ENCODE assay signal across 30 cellular contexts in the genomic region with DNA sequence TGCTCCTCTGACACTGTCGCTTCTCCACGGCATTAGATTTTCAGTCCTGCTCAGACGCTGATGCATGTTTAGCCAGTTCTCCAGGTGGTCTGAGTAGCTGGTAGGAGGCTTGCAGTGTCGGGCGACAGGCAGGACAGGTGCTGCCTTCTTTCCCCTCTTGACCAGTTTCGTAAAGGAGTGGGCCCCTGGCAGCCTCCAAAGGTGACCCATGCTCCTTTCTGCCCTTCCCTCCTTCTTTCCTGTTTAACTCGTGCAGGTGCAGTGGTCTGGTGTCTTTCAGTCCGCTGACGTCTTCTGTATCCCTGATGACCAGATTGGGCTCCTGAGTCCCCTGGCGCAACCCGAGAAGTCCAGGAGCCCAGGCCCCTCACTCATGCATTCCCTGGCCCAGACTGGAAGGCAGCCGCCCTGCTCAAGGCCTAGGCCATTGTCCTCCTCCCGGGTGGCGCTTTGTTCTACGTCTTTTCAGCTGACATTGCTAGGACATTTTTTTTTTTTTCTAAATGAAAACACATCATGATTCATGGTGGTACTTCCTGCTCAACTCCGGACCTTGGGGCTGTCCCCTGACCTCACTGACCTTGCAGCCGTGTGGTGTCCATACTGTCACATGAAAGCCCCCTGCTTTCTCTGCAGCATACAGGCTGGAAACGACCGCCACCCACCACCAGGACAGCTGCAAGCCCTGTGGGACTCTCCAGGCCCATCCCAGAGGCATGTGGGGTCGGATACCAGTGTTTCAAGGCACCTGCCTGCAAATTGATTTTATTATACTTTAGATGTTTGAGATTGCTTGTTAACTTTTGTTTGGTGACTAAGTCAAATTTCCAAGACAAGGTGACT. TPM values are rescaled to one million over a fixed set of nuclear protein-coding genes. Genes with fewer than 3 reads are reported as not detected.
A peak's percentile ranks its signal among the peaks of the same experiment; 100 is the strongest.
DNase-seq lines count a peak whose midpoint lies in the region; ATAC-seq, FAIRE-seq and TF ChIP-seq lines count a peak whose summit lies in the region.
"Had no signal": no experiment of that assay in that cellular context is flagged by ENCODE, and none has a peak within 500 bp of the region (broad histone marks: within the 10 kb centered on the region; RNA-seq: fewer than 3 reads in every experiment).

No MANE protein-coding gene starts in this region.

- POLR2A ChIA-PET in activated CD8-positive, alpha-beta T cell treated with anti-CD3 and anti-CD28 coated beads for 36 hours (lab: Charles Lee), result no interaction called here
- POLR2A ChIA-PET in activated CD8-positive, alpha-beta T cell treated with anti-CD3 and anti-CD28 coated beads, Interleukin-2, amount 10 ng/mL, durations not matched to agents 7 days and 5 days (lab: Charles Lee), result no interaction called here
- POLR2A ChIA-PET in K562 (lab: Yijun Ruan, JAX), result interaction anchor here (0.6 to 13.7 kb wide), 10 partner anchors 7 to 1056 kb away, joined by 3 to 115 read pairs (median 3); partner anchors contain the start of gene TANGO2

- WGBS in K562 (ENCODE audit: insufficient coverage, low coverage, missing lambda C conversion rate), result 73% methylated on average over 20 of the region's 20 CpGs
- 65 to 69% (median 66%) methylated on average over 20 of the region's 20 CpGs for WGBS in stomach, 5 donors
- WGBS in psoas muscle, 3 donors, result 68 to 71% (median 70%) methylated on average over 20 of the region's 20 CpGs

- H3K27me3 ChIP-seq in K562 (ENCODE audit: control insufficient read depth in 2 of 2, insufficient read depth in 2 of 2, low read length in 2 of 2), result no peaks in the 10 kb centered on the region
- H3K27me3 ChIP-seq in stomach, result no peaks in the 10 kb centered on the region
- no peaks in the 10 kb centered on the region for H3K27me3 ChIP-seq in psoas muscle (ENCODE audit: insufficient read depth in 3 of 3, low read length in 2 of 3)
- H3K27me3 ChIP-seq: heart left ventricle, sigmoid colon, tibial nerve had no signal

- no peak overlapping the region for H3K27ac ChIP-seq in K562 (ENCODE audit: extremely low read depth, low read depth, low read length)
- H3K27ac ChIP-seq in stomach, result peak overlapping the region; percentile 6 to 67 (median 52)
- no peak overlapping the region for H3K27ac ChIP-seq in psoas muscle
- H3K27ac ChIP-seq: heart left ventricle, parathyroid adenoma, sigmoid colon had no signal

- ATAC-seq in activated CD8-positive, alpha-beta T cell treated with anti-CD3 and anti-CD28 coated beads for 36 hours, result no peak
- ATAC-seq in activated CD8-positive, alpha-beta T cell treated with anti-CD3 and anti-CD28 coated beads, Interleukin-2, amount 10 ng/mL, durations not matched to agents 7 days and 5 days, result no peak
- no peak for ATAC-seq in K562
- no peak for ATAC-seq in psoas muscle
- no peak for ATAC-seq in HG03521 (IDR thresholded peaks at IDR 0.05; ENCODE audit: unreplicated experiment)
- ATAC-seq: heart left ventricle, left cardiac atrium had no signal

- TF ChIP-seq EP300 in K562 (IDR thresholded peaks at IDR 0.05; ENCODE audit: low read length) (no peak), stomach (IDR thresholded peaks at IDR 0.05) (no peak)

- H3K4me3 Mint-ChIP-seq in activated CD8-positive, alpha-beta T cell treated with anti-CD3 and anti-CD28 coated beads for 36 hours, result no peak overlapping the region
- H3K4me3 Mint-ChIP-seq in activated CD8-positive, alpha-beta T cell treated with anti-CD3 and anti-CD28 coated beads, Interleukin-2, amount 10 ng/mL, durations not matched to agents 7 days and 5 days, result no peak overlapping the region
- H3K4me3 Mint-ChIP-seq: activated naive CD8-positive, alpha-beta T cell treated with anti-CD3 and anti-CD28 coated beads, Interleukin-2, amount 10 ng/mL, durations not matched to agents 7 days and 5 days; naive B cell; stimulated activated naive CD8-positive, alpha-beta T cell treated with anti-CD3 and anti-CD28 coated beads, Interleukin-15, Interleukin-2, amounts not matched to agents 100 ng/mL and 50 ng/mL, for 24 hours had no signal

- no peak for TF ChIP-seq CTCF in activated CD8-positive, alpha-beta T cell treated with anti-CD3 and anti-CD28 coated beads for 36 hours (IDR thresholded peaks at IDR 0.05)
- TF ChIP-seq CTCF in K562 (IDR thresholded peaks at IDR 0.05 in 2 of 3, conservative IDR thresholded peaks at IDR 0.05 in 1 of 3; ENCODE audit: insufficient read depth in 2 of 3, low read depth in 1 of 3, low read length in 3 of 3) (no peak), stomach (IDR thresholded peaks at IDR 0.05) (no peak), psoas muscle (IDR thresholded peaks at IDR 0.05) (no peak)

- BruUV-seq in K562 (replicated peaks; lab: Mats Ljungman, UMichigan), result no TSS peak

- intact Hi-C loops in activated CD8-positive, alpha-beta T cell treated with anti-CD3 and anti-CD28 coated beads for 36 hours (cut with micrococcal nuclease), result no loop called here
- intact Hi-C loops in K562 (cut with micrococcal nuclease) (no loop called here), stomach (cut with DNase I; ENCODE audit: low total_unique reads) (no loop called here), psoas muscle (cut with DNase I) (no loop called here)

- TF ChIP-seq POLR2A in K562 (conservative IDR thresholded peaks at IDR 0.05) (no peak), stomach (IDR thresholded peaks at IDR 0.05) (no peak)

- peaks cover 13% of the 10 kb centered on the region for H3K4me1 Mint-ChIP-seq in activated CD8-positive, alpha-beta T cell treated with anti-CD3 and anti-CD28 coated beads for 36 hours (ENCODE audit: low read depth)
- peaks cover 11% of the 10 kb centered on the region for H3K4me1 Mint-ChIP-seq in activated CD8-positive, alpha-beta T cell treated with anti-CD3 and anti-CD28 coated beads, Interleukin-2, amount 10 ng/mL, durations not matched to agents 7 days and 5 days (ENCODE audit: low read depth)

- peaks cover 9% of the 10 kb centered on the region for H3K36me3 Mint-ChIP-seq in activated CD8-positive, alpha-beta T cell treated with anti-CD3 and anti-CD28 coated beads for 36 hours (ENCODE audit: low read depth)
- H3K36me3 Mint-ChIP-seq in activated CD8-positive, alpha-beta T cell treated with anti-CD3 and anti-CD28 coated beads, Interleukin-2, amount 10 ng/mL, durations not matched to agents 7 days and 5 days (ENCODE audit: low read depth), result peaks cover 5% of the 10 kb centered on the region
- H3K36me3 Mint-ChIP-seq: naive B cell had no signal

- peaks cover 39% of the 10 kb centered on the region; the same call in 1 of the 2 replicates for H4K20me1 ChIP-seq in K562 (replicated peaks; ENCODE audit: control insufficient read depth, insufficient read depth, low read length)

- no peaks in the 10 kb centered on the region for H3K27me3 Mint-ChIP-seq in activated CD8-positive, alpha-beta T cell treated with anti-CD3 and anti-CD28 coated beads for 36 hours
- H3K27me3 Mint-ChIP-seq in activated CD8-positive, alpha-beta T cell treated with anti-CD3 and anti-CD28 coated beads, Interleukin-2, amount 10 ng/mL, durations not matched to agents 7 days and 5 days (ENCODE audit: low read depth), result no peaks in the 10 kb centered on the region
- H3K27me3 Mint-ChIP-seq: activated naive CD8-positive, alpha-beta T cell treated with anti-CD3 and anti-CD28 coated beads, Interleukin-2, amount 10 ng/mL, durations not matched to agents 7 days and 5 days; naive B cell; stimulated activated naive CD8-positive, alpha-beta T cell treated with anti-CD3 and anti-CD28 coated beads, Interleukin-15, Interleukin-2, amounts not matched to agents 100 ng/mL and 50 ng/mL, for 24 hours had no signal

- H3K79me2 ChIP-seq in K562 (ENCODE audit: control insufficient read depth, insufficient read depth, low read length), result no peaks in the 10 kb centered on the region
- H3K79me2 ChIP-seq: parathyroid adenoma had no signal

- no peak for TF ChIP-seq RAD21 in K562 (CRISPR knock-in tag; conservative IDR thresholded peaks at IDR 0.05 in 1 of 2, IDR thresholded peaks at IDR 0.05 in 1 of 2)

- no peak overlapping the region for H3K4me3 ChIP-seq in K562
- no peak overlapping the region for H3K4me3 ChIP-seq in stomach
- H3K4me3 ChIP-seq in psoas muscle, result no peak overlapping the region
- H3K4me3 ChIP-seq: heart left ventricle, sigmoid colon, tibial nerve had no signal

- peaks cover 85% of the 10 kb centered on the region; the same call in 2 of the 3 replicates for H3K36me3 ChIP-seq in K562 (ENCODE audit: control insufficient read depth, insufficient read depth, low read length)
- H3K36me3 ChIP-seq in stomach, result peaks cover 16 to 91% (median 71%) of the 10 kb centered on the region in 4 donors
- H3K36me3 ChIP-seq in psoas muscle (ENCODE audit: insufficient read depth in 1 of 2, low read depth in 1 of 2), result peaks cover 0 to 87% of the 10 kb centered on the region in 2 donors

- in situ Hi-C loops in K562 (cut with MboI), result no loop called here

- CTCF ChIA-PET in activated CD8-positive, alpha-beta T cell treated with anti-CD3 and anti-CD28 coated beads for 36 hours (lab: Charles Lee), result interaction anchor here (1.9 kb wide), 1 partner anchor 47 kb away, joined by 12 read pairs; no protein-coding TSS in a partner anchor
- CTCF ChIA-PET in activated CD8-positive, alpha-beta T cell treated with anti-CD3 and anti-CD28 coated beads, Interleukin-2, amount 10 ng/mL, durations not matched to agents 7 days and 5 days (lab: Charles Lee), result interaction anchor here (2.0 kb wide), 1 partner anchor 46 kb away, joined by 7 read pairs; no protein-coding TSS in a partner anchor
- CTCF ChIA-PET in K562 (lab: Yijun Ruan, JAX; ENCODE audit: low intra/inter-chr PET ratio), result interaction anchor here (0.6 to 1.1 kb wide), 3 partner anchors 41 to 162 kb away, joined by 3 read pairs; no protein-coding TSS in a partner anchor

- no peak overlapping the region for H3K4me2 ChIP-seq in K562 (ENCODE audit: insufficient read depth, low read length)
- H3K4me2 ChIP-seq: SK-N-SH had no signal

- H3K9me1 ChIP-seq in K562 (ENCODE audit: control insufficient read depth, insufficient read depth, low read length), result peaks cover 3% of the 10 kb centered on the region

- FAIRE-seq in K562 (lab: Jason Lieb, UNC), result no peak

- no peak for DNase-seq in activated CD8-positive, alpha-beta T cell treated with anti-CD3 and anti-CD28 coated beads for 36 hours
- no peak for DNase-seq in activated CD8-positive, alpha-beta T cell treated with anti-CD3 and anti-CD28 coated beads, Interleukin-2, amount 10 ng/mL, durations not matched to agents 7 days and 5 days
- no peak for DNase-seq in K562 (ENCODE audit: extremely low read depth in 1 of 4, low spot score in 3 of 4)
- peak; percentile 41 for DNase-seq in myocyte (ENCODE audit: low read depth)
- no peak for DNase-seq in stomach
- DNase-seq in psoas muscle, result no peak
- no peak for DNase-seq in NCI-H82 treated with DMSO at 0.1 percent for 48 hours (lab: John Stamatoyannopoulos, UW; ENCODE audit: unreplicated experiment)
- DNase-seq: 8988T; activated CD4-positive, alpha-beta T cell treated with anti-CD3 and anti-CD28 coated beads, Interleukin-2, amount 50 U/mL, for 1 hour; activated effector memory CD4-positive, alpha-beta T cell treated with anti-CD3 and anti-CD28 coated beads, Interleukin-2, amount 50 U/mL, for 16 hours; activated naive CD8-positive, alpha-beta T cell treated with anti-CD3 and anti-CD28 coated beads, Interleukin-2, amount 10 ng/mL, durations not matched to agents 7 days and 5 days; AML-193; COR-L47; DMS79 treated with DMSO at 0.1 percent for 48 hours; erythroblast; GOT3; heart left ventricle; left cardiac atrium; mesenchymal stem cell; naive B cell; NCI-H1694 treated with DMSO at 0.1 percent for 48 hours; NCI-H526 treated with DMSO at 0.1 percent for 48 hours; RPMI8226; sigmoid colon; SK-N-SH; stimulated activated CD4-positive, alpha-beta T cell treated with anti-CD3 and anti-CD28 coated beads, Interleukin-15, amount 100 ng/mL, for 24 hours had no signal

- H3K27ac Mint-ChIP-seq in activated CD8-positive, alpha-beta T cell treated with anti-CD3 and anti-CD28 coated beads for 36 hours, result peak overlapping the region; percentile 20
- no peak overlapping the region for H3K27ac Mint-ChIP-seq in activated CD8-positive, alpha-beta T cell treated with anti-CD3 and anti-CD28 coated beads, Interleukin-2, amount 10 ng/mL, durations not matched to agents 7 days and 5 days
- H3K27ac Mint-ChIP-seq: activated naive CD8-positive, alpha-beta T cell treated with anti-CD3 and anti-CD28 coated beads, Interleukin-2, amount 10 ng/mL, durations not matched to agents 7 days and 5 days; stimulated activated naive CD8-positive, alpha-beta T cell treated with anti-CD3 and anti-CD28 coated beads, Interleukin-15, Interleukin-2, amounts not matched to agents 100 ng/mL and 50 ng/mL, for 24 hours had no signal

- peak overlapping the region in 1 of 2 experiments; percentile 50; a peak in 2 of 4 replicates for H3K9ac ChIP-seq in K562 (ENCODE audit: insufficient read depth in 1 of 2, low read depth in 2 of 2, low read length in 2 of 2)
- H3K9ac ChIP-seq: parathyroid adenoma, SK-N-SH had no signal

- no peaks in the 10 kb centered on the region for H3K9me3 Mint-ChIP-seq in activated CD8-positive, alpha-beta T cell treated with anti-CD3 and anti-CD28 coated beads for 36 hours
- H3K9me3 Mint-ChIP-seq in activated CD8-positive, alpha-beta T cell treated with anti-CD3 and anti-CD28 coated beads, Interleukin-2, amount 10 ng/mL, durations not matched to agents 7 days and 5 days (ENCODE audit: insufficient read depth), result no peaks in the 10 kb centered on the region
- H3K9me3 Mint-ChIP-seq: activated naive CD8-positive, alpha-beta T cell treated with anti-CD3 and anti-CD28 coated beads, Interleukin-2, amount 10 ng/mL, durations not matched to agents 7 days and 5 days; naive B cell; stimulated activated naive CD8-positive, alpha-beta T cell treated with anti-CD3 and anti-CD28 coated beads, Interleukin-15, Interleukin-2, amounts not matched to agents 100 ng/mL and 50 ng/mL, for 24 hours had no signal

- H3K9me3 ChIP-seq in K562 (replicated peaks; ENCODE audit: control insufficient read depth, insufficient read depth, low read depth, low read length) (no peaks in the 10 kb centered on the region), stomach (no peaks in the 10 kb centered on the region), psoas muscle (no peaks in the 10 kb centered on the region)
- H3K9me3 ChIP-seq: heart left ventricle, sigmoid colon, SK-N-SH, tibial nerve had no signal

- H2AFZ ChIP-seq in K562 (ENCODE audit: low read depth, low read length), result no peak overlapping the region
- H2AFZ ChIP-seq: parathyroid adenoma had no signal

- peaks cover 7 to 68% of the 10 kb centered on the region in 2 experiments; a peak in 4 of 5 replicates for H3K4me1 ChIP-seq in K562 (replicated peaks in 1 of 2; ENCODE audit: control insufficient read depth in 2 of 2, insufficient read depth in 2 of 2, low read length in 2 of 2)
- H3K4me1 ChIP-seq in stomach, result peaks cover 27 to 81% (median 54%) of the 10 kb centered on the region in 4 donors
- H3K4me1 ChIP-seq in psoas muscle, result peaks cover 7% of the 10 kb centered on the region

RNA-seq across cellular contexts. Expression of gene TXNRD2, which starts 25.5 kb away (rescaled TPM):
- 10 to 100 TPM; 18.0 to 18.5 TPM for total RNA-seq in activated CD8-positive, alpha-beta T cell treated with anti-CD3 and anti-CD28 coated beads for 36 hours
- total RNA-seq in activated CD8-positive, alpha-beta T cell treated with anti-CD3 and anti-CD28 coated beads, Interleukin-2, amount 10 ng/mL, durations not matched to agents 7 days and 5 days, result 10 to 100 TPM; 16.1 to 19.3 TPM
- total RNA-seq in K562 (2011; cell fraction: chromatin; rRNA removed; ENCODE audit: low replicate concordance), result 156 and 367 TPM in 2 replicates
- total RNA-seq in K562 (2011; cell fraction: nucleolus; rRNA removed), result 176 and 216 TPM in 2 replicates
- 160 and 165 TPM in 2 replicates for total RNA-seq in K562 (2011; cell fraction: nucleoplasm; rRNA removed)
- total RNA-seq in K562 (2014; rRNA removed), result 49.4 and 60.7 TPM in 2 replicates
- 25.1 and 32.6 TPM in 2 replicates for total RNA-seq in K562 (2014; rRNA removed; fragmentation: Illumina TruSeq; extraction: Trizol)
- total RNA-seq in K562 (2015; rRNA removed; fragmentation: Illumina TruSeq; extraction: Trizol), result 45.9 and 50.4 TPM in 2 replicates
- total RNA-seq in K562 (2021), result 78.2 and 80.2 TPM in 2 replicates
- 50.2 and 93.6 TPM in 2 replicates for polyA plus RNA-seq in K562 (2011; rRNA removed)
- 84.2 and 98.0 TPM in 2 replicates for polyA plus RNA-seq in K562 (2011; cell fraction: cytosol; rRNA removed)
- polyA plus RNA-seq in K562 (2011; cell fraction: nucleus; rRNA removed), result 148 and 181 TPM in 2 replicates
- polyA plus RNA-seq in K562 (2012), result 83.1 and 83.5 TPM in 2 replicates
- 45.0 and 66.1 TPM in 2 replicates for polyA plus RNA-seq in K562 (2014; fragmentation: Illumina TruSeq; extraction: Trizol)
- polyA plus RNA-seq in K562 (2014; fragmentation: Nextera tagmentation; extraction: Ambion mirVana), result 1 to 10 TPM; 3.3 to 4.4 TPM
- 52.5 and 57.0 TPM in 2 replicates for polyA plus RNA-seq in K562 (2014; rRNA removed)
- 44.4 and 47.5 TPM in 2 replicates for polyA minus RNA-seq in K562 (2011; rRNA and poly(A)+ RNA removed)
- polyA minus RNA-seq in K562 (2011; cell fraction: cytosol; rRNA and poly(A)+ RNA removed), result 55.3 and 75.6 TPM in 2 replicates
- 57.4 and 103 TPM in 2 replicates for polyA minus RNA-seq in K562 (2011; cell fraction: nucleus; rRNA and poly(A)+ RNA removed)
- total RNA-seq in myocyte, result 28.7 and 34.3 TPM in 2 replicates
- polyA plus RNA-seq in myocyte (2012), result 43.6 TPM
- 10 to 100 TPM in 4 of 5 donors, 1 to 10 TPM in 1; 6.4 to 59.4 (median 25.3) TPM for total RNA-seq in stomach
- 10 to 100 TPM; 35.1 to 69.5 (median 57.7) TPM for polyA plus RNA-seq in stomach
- 10 to 100 TPM; 18.4 to 35.1 (median 24.5) TPM for total RNA-seq in psoas muscle
- 10 to 100 TPM; 13.7 to 23.5 (median 16.0) TPM for polyA plus RNA-seq in psoas muscle

RNA-seq across cellular contexts. Expression of gene COMT, which starts 25.6 kb away (rescaled TPM):
- 10 to 100 TPM; 70.7 to 74.5 TPM for total RNA-seq in activated CD8-positive, alpha-beta T cell treated with anti-CD3 and anti-CD28 coated beads for 36 hours
- 10 to 100 TPM; 92.8 to 97.1 TPM for total RNA-seq in activated CD8-positive, alpha-beta T cell treated with anti-CD3 and anti-CD28 coated beads, Interleukin-2, amount 10 ng/mL, durations not matched to agents 7 days and 5 days
- total RNA-seq in K562 (2011; cell fraction: chromatin; rRNA removed; ENCODE audit: low replicate concordance), result 125 and 360 TPM in 2 replicates
- 500 and 649 TPM in 2 replicates for total RNA-seq in K562 (2011; cell fraction: nucleolus; rRNA removed)
- 301 and 358 TPM in 2 replicates for total RNA-seq in K562 (2011; cell fraction: nucleoplasm; rRNA removed)
- total RNA-seq in K562 (2014; rRNA removed), result 334 and 497 TPM in 2 replicates
- total RNA-seq in K562 (2014; rRNA removed; fragmentation: Illumina TruSeq; extraction: Trizol), result 29.4 and 46.3 TPM in 2 replicates
- total RNA-seq in K562 (2015; rRNA removed; fragmentation: Illumina TruSeq; extraction: Trizol), result 155 and 156 TPM in 2 replicates
- total RNA-seq in K562 (2021), result 348 and 351 TPM in 2 replicates
- 185 and 498 TPM in 2 replicates for polyA plus RNA-seq in K562 (2011; rRNA removed)
- 652 and 657 TPM in 2 replicates for polyA plus RNA-seq in K562 (2011; cell fraction: cytosol; rRNA removed)
- 321 and 432 TPM in 2 replicates for polyA plus RNA-seq in K562 (2011; cell fraction: nucleus; rRNA removed)
- polyA plus RNA-seq in K562 (2012), result 279 and 699 TPM in 2 replicates
- 108 and 305 TPM in 2 replicates for polyA plus RNA-seq in K562 (2014; fragmentation: Illumina TruSeq; extraction: Trizol)
- 10 to 100 TPM; 12.5 to 39.6 TPM for polyA plus RNA-seq in K562 (2014; fragmentation: Nextera tagmentation; extraction: Ambion mirVana)
- 263 and 317 TPM in 2 replicates for polyA plus RNA-seq in K562 (2014; rRNA removed)
- polyA minus RNA-seq in K562 (2011; rRNA and poly(A)+ RNA removed), result 92.9 and 123 TPM in 2 replicates
- 148 and 344 TPM in 2 replicates for polyA minus RNA-seq in K562 (2011; cell fraction: cytosol; rRNA and poly(A)+ RNA removed)
- polyA minus RNA-seq in K562 (2011; cell fraction: nucleus; rRNA and poly(A)+ RNA removed), result 63.8 and 154 TPM in 2 replicates
- total RNA-seq in myocyte, result 459 and 555 TPM in 2 replicates
- polyA plus RNA-seq in myocyte (2012), result 331 TPM
- 100 to 1,000 TPM in 2 of 5 donors, 10 to 100 TPM in 3; 25.1 to 137 (median 87.9) TPM for total RNA-seq in stomach
- 100 to 1,000 TPM; 103 to 174 (median 103) TPM for polyA plus RNA-seq in stomach
- total RNA-seq in psoas muscle, result 100 to 1,000 TPM in 2 of 4 donors, 10 to 100 TPM in 2; 63.6 to 146 (median 115) TPM
- 100 to 1,000 TPM; 100 to 142 (median 117) TPM for polyA plus RNA-seq in psoas muscle

RNA-seq across cellular contexts. Expression of gene ARVCF, which starts 49.5 kb away (rescaled TPM):
- 1 to 10 TPM; 1.2 to 1.9 TPM for total RNA-seq in activated CD8-positive, alpha-beta T cell treated with anti-CD3 and anti-CD28 coated beads for 36 hours
- 1 to 10 TPM in 1 of 2 experiments, under 1 TPM in 1; 0.86 to 1.4 TPM for total RNA-seq in activated CD8-positive, alpha-beta T cell treated with anti-CD3 and anti-CD28 coated beads, Interleukin-2, amount 10 ng/mL, durations not matched to agents 7 days and 5 days
- 114 and 328 TPM in 2 replicates for total RNA-seq in K562 (2011; cell fraction: chromatin; rRNA removed; ENCODE audit: low replicate concordance)
- 214 and 270 TPM in 2 replicates for total RNA-seq in K562 (2011; cell fraction: nucleolus; rRNA removed)
- 106 and 131 TPM in 2 replicates for total RNA-seq in K562 (2011; cell fraction: nucleoplasm; rRNA removed)
- total RNA-seq in K562 (2014; rRNA removed), result 49.3 and 54.2 TPM in 2 replicates
- total RNA-seq in K562 (2014; rRNA removed; fragmentation: Illumina TruSeq; extraction: Trizol), result 2.2 and 4.5 TPM in 2 replicates
- total RNA-seq in K562 (2015; rRNA removed; fragmentation: Illumina TruSeq; extraction: Trizol), result 13.3 and 15.6 TPM in 2 replicates
- 46.5 and 50.6 TPM in 2 replicates for total RNA-seq in K562 (2021)
- polyA plus RNA-seq in K562 (2011; rRNA removed), result 35.2 and 71.6 TPM in 2 replicates
- 134 and 673 TPM in 2 replicates for polyA plus RNA-seq in K562 (2011; cell fraction: cytosol; rRNA removed)
- polyA plus RNA-seq in K562 (2011; cell fraction: nucleus; rRNA removed), result 407 and 424 TPM in 2 replicates
- 30.0 and 31.2 TPM in 2 replicates for polyA plus RNA-seq in K562 (2012)
- 8.0 and 15.9 TPM in 2 replicates for polyA plus RNA-seq in K562 (2014; fragmentation: Illumina TruSeq; extraction: Trizol)
- under 1 TPM; 0.03 to 0.17 TPM for polyA plus RNA-seq in K562 (2014; fragmentation: Nextera tagmentation; extraction: Ambion mirVana)
- 42.5 and 97.4 TPM in 2 replicates for polyA plus RNA-seq in K562 (2014; rRNA removed)
- polyA minus RNA-seq in K562 (2011; rRNA and poly(A)+ RNA removed), result 15.1 and 15.6 TPM in 2 replicates
- polyA minus RNA-seq in K562 (2011; cell fraction: cytosol; rRNA and poly(A)+ RNA removed), result 24.6 and 52.4 TPM in 2 replicates
- polyA minus RNA-seq in K562 (2011; cell fraction: nucleus; rRNA and poly(A)+ RNA removed), result 96.8 and 145 TPM in 2 replicates
- 26.2 and 37.7 TPM in 2 replicates for total RNA-seq in myocyte
- polyA plus RNA-seq in myocyte (2012), result 23.7 TPM
- total RNA-seq in stomach, result 10 to 100 TPM; 11.2 to 51.3 (median 27.8) TPM
- polyA plus RNA-seq in stomach, result 10 to 100 TPM in 2 of 3 donors, 1 to 10 TPM in 1; 3.5 to 15.4 (median 10.2) TPM
- total RNA-seq in psoas muscle, result 10 to 100 TPM in 2 of 4 donors, 1 to 10 TPM in 2; 8.7 to 28.0 (median 14.8) TPM
- 1 to 10 TPM; 3.6 to 7.3 (median 7.0) TPM for polyA plus RNA-seq in psoas muscle

RNA-seq across cellular contexts. Expression of gene TANGO2, which starts 53.8 kb away (rescaled TPM):
- 10 to 100 TPM; 15.7 to 18.3 TPM for total RNA-seq in activated CD8-positive, alpha-beta T cell treated with anti-CD3 and anti-CD28 coated beads for 36 hours
- total RNA-seq in activated CD8-positive, alpha-beta T cell treated with anti-CD3 and anti-CD28 coated beads, Interleukin-2, amount 10 ng/mL, durations not matched to agents 7 days and 5 days, result 10 to 100 TPM; 39.1 to 43.3 TPM
- 160 and 395 TPM in 2 replicates for total RNA-seq in K562 (2011; cell fraction: chromatin; rRNA removed; ENCODE audit: low replicate concordance)
- 227 and 229 TPM in 2 replicates for total RNA-seq in K562 (2011; cell fraction: nucleolus; rRNA removed)
- total RNA-seq in K562 (2011; cell fraction: nucleoplasm; rRNA removed), result 196 and 211 TPM in 2 replicates
- total RNA-seq in K562 (2014; rRNA removed), result 70.1 and 95.8 TPM in 2 replicates
- total RNA-seq in K562 (2014; rRNA removed; fragmentation: Illumina TruSeq; extraction: Trizol), result 36.1 and 45.9 TPM in 2 replicates
- 55.8 and 57.2 TPM in 2 replicates for total RNA-seq in K562 (2015; rRNA removed; fragmentation: Illumina TruSeq; extraction: Trizol)
- 94.1 and 97.3 TPM in 2 replicates for total RNA-seq in K562 (2021)
- polyA plus RNA-seq in K562 (2011; rRNA removed), result 94.9 and 115 TPM in 2 replicates
- polyA plus RNA-seq in K562 (2011; cell fraction: cytosol; rRNA removed), result 157 and 209 TPM in 2 replicates
- polyA plus RNA-seq in K562 (2011; cell fraction: nucleus; rRNA removed), result 157 and 195 TPM in 2 replicates
- polyA plus RNA-seq in K562 (2012), result 68.2 and 73.0 TPM in 2 replicates
- polyA plus RNA-seq in K562 (2014; fragmentation: Illumina TruSeq; extraction: Trizol), result 88.3 and 89.4 TPM in 2 replicates
- 10 to 100 TPM; 15.5 to 17.5 TPM for polyA plus RNA-seq in K562 (2014; fragmentation: Nextera tagmentation; extraction: Ambion mirVana)
- polyA plus RNA-seq in K562 (2014; rRNA removed), result 89.6 and 92.5 TPM in 2 replicates
- polyA minus RNA-seq in K562 (2011; rRNA and poly(A)+ RNA removed), result 130 and 186 TPM in 2 replicates
- polyA minus RNA-seq in K562 (2011; cell fraction: cytosol; rRNA and poly(A)+ RNA removed), result 73.2 and 76.1 TPM in 2 replicates
- polyA minus RNA-seq in K562 (2011; cell fraction: nucleus; rRNA and poly(A)+ RNA removed), result 63.1 and 85.0 TPM in 2 replicates
- 39.0 and 43.4 TPM in 2 replicates for total RNA-seq in myocyte
- 51.4 TPM for polyA plus RNA-seq in myocyte (2012)
- total RNA-seq in stomach, result 10 to 100 TPM; 18.1 to 38.8 (median 27.2) TPM
- polyA plus RNA-seq in stomach, result 10 to 100 TPM; 13.8 to 37.7 (median 26.0) TPM
- 10 to 100 TPM; 20.6 to 41.0 (median 36.4) TPM for total RNA-seq in psoas muscle
- 10 to 100 TPM; 28.2 to 73.3 (median 28.5) TPM for polyA plus RNA-seq in psoas muscle

Comparison
In these comparisons a context has a peak if more than half of its experiments do, and no peak if none do; other contexts are left out.
1. H3K27ac ChIP-seq: peak in stomach (5 of 5); none in K562 (single experiment) and psoas muscle (single experiment).